1 cellular context compared by ENCODE assay signal in genomic region chr20:35279040-35279439, GRCh38.
TF ChIP-seq lines count a peak whose summit lies in the region.

No MANE protein-coding gene starts in this region.

TF ChIP-seq in GM23338, 12 proteins besides CTCF, POLR2A, EP300 and RAD21 (continued from another document):
- TF ChIP-seq ZNF462 (CRISPR knock-in tag; IDR thresholded peaks at IDR 0.05) (no peak), CREB1 (CRISPR knock-in tag; IDR thresholded peaks at IDR 0.05; ENCODE audit: low read depth) (no peak), ZNF331 (CRISPR knock-in tag; IDR thresholded peaks at IDR 0.05; ENCODE audit: low read depth) (no peak)
